Comparison of ENCODE assay signal across 1 cellular context in the genomic region with DNA sequence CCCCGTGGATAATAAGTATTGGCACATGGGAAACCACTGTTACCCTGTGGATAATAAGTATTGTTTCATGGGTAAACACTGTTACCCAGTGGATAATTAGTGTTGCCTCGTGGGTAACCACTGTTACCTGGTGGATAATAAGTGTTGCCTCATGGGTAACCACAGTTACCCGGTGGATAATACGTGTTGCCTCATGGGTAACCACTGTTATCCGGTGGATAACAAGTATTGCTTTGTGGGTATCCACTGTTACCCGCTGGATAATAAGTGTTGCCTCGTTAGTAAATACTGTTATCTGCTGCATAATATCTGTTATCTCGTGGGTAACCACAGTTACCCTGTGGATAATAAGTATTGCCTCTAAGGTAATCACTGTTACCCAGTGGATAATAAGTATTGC.
TF ChIP-seq lines count a peak whose summit lies in the region.

No MANE protein-coding gene starts in this region.

TF ChIP-seq in HepG2, 621 proteins besides CTCF, POLR2A, EP300 and RAD21:
- TF ChIP-seq, protein P1, sequence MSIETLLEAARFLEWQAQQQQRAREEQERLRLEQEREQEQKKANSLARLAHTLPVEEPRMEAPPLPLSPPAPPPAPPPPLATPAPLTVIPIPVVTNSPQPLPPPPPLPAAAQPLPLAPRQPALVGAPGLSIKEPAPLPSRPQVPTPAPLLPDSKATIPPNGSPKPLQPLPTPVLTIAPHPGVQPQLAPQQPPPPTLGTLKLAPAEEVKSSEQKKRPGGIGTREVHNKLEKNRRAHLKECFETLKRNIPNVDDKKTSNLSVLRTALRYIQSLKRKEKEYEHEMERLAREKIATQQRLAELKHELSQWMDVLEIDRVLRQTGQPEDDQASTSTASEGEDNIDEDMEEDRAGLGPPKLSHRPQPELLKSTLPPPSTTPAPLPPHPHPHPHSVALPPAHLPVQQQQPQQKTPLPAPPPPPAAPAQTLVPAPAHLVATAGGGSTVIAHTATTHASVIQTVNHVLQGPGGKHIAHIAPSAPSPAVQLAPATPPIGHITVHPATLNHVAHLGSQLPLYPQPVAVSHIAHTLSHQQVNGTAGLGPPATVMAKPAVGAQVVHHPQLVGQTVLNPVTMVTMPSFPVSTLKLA (IDR thresholded peaks at IDR 0.05): 0 out of 2 replicates have a peak, but pooled peaks have one; percentile 23
- TF ChIP-seq, protein P2, sequence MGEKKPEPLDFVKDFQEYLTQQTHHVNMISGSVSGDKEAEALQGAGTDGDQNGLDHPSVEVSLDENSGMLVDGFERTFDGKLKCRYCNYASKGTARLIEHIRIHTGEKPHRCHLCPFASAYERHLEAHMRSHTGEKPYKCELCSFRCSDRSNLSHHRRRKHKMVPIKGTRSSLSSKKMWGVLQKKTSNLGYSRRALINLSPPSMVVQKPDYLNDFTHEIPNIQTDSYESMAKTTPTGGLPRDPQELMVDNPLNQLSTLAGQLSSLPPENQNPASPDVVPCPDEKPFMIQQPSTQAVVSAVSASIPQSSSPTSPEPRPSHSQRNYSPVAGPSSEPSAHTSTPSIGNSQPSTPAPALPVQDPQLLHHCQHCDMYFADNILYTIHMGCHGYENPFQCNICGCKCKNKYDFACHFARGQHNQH (CRISPR knock-in tag; IDR thresholded peaks at IDR 0.05): no peak
